Comparison of ENCODE assay signal across 8 cellular contexts in genomic region chr1:44354268-44354839, GRCh38. TPM values are rescaled to one million over a fixed set of nuclear protein-coding genes. Genes with fewer than 3 reads are reported as not detected.
DNase-seq lines count a peak whose midpoint lies in the region; ATAC-seq and TF ChIP-seq lines count a peak whose summit lies in the region.

No MANE protein-coding gene starts in this region.

- no peaks in the 10 kb centered on the region for H3K27me3 Mint-ChIP-seq in CD4-positive, alpha-beta memory T cell

- no peak for ATAC-seq in GM19324 (IDR thresholded peaks at IDR 0.05; ENCODE audit: low FRiP score, unreplicated experiment)
- no peak for ATAC-seq in GM21576 (IDR thresholded peaks at IDR 0.05; ENCODE audit: unreplicated experiment)
- ATAC-seq in GM18909 (IDR thresholded peaks at IDR 0.05; ENCODE audit: poor library complexity, unreplicated experiment): no peak

- H2AFZ ChIP-seq in MM.1S (ENCODE audit: low read length): peak overlapping the region; percentile 40
- H2AFZ ChIP-seq in neural cell (ENCODE audit: low read depth, low read length): peak overlapping the region; percentile 43

- H3K4me3 ChIP-seq in CD4-positive, alpha-beta memory T cell (ENCODE audit: low read length in 2 of 2): peak overlapping the region; percentile 31 to 72
- H3K4me3 ChIP-seq in MM.1S (ENCODE audit: low read length) (peak overlapping the region; percentile 77), dorsolateral prefrontal cortex (peak overlapping the region; percentile 52 to 100 (median 92)), neural cell (ENCODE audit: low read length) (peak overlapping the region; percentile 95)

- TF ChIP-seq EP300 in neural cell (conservative IDR thresholded peaks at IDR 0.05; ENCODE audit: poor library complexity, severe bottlenecking): no peak

- peak overlapping the region; percentile 70 for H3K27ac ChIP-seq in CD4-positive, alpha-beta memory T cell (ENCODE audit: low read depth, low read length)
- no peak overlapping the region for H3K27ac ChIP-seq in MM.1S (ENCODE audit: low read length)
- peak overlapping the region in 38 of 59 donors; percentile 8 to 88 (median 67) for H3K27ac ChIP-seq in dorsolateral prefrontal cortex
- peak overlapping the region; percentile 39 for H3K27ac ChIP-seq in neural cell (ENCODE audit: low read length)

- peak overlapping the region; percentile 82 for H3K9ac ChIP-seq in MM.1S (ENCODE audit: low read length)
- peak overlapping the region; percentile 78 for H3K9ac ChIP-seq in neural cell (ENCODE audit: low read length)

- intact Hi-C loops in CD4-positive, alpha-beta memory T cell (cut with micrococcal nuclease): no loop called here
- intact Hi-C loops in dorsolateral prefrontal cortex (cut with DNase I): no loop called here

- peaks cover 0 to 1% (median 0%) of the 10 kb centered on the region in 8 donors for H3K9me3 Mint-ChIP-seq in CD4-positive, alpha-beta memory T cell

- H4K20me1 ChIP-seq in MM.1S (ENCODE audit: insufficient read depth, low read length) (no peaks in the 10 kb centered on the region), neural cell (ENCODE audit: insufficient read depth) (no peaks in the 10 kb centered on the region)

- H3K36me3 ChIP-seq in CD4-positive, alpha-beta memory T cell (ENCODE audit: insufficient read depth, low read length): no peaks in the 10 kb centered on the region
- H3K36me3 ChIP-seq in MM.1S (replicated peaks; ENCODE audit: insufficient read depth, low read length): no peaks in the 10 kb centered on the region
- peaks cover 3% of the 10 kb centered on the region for H3K36me3 ChIP-seq in neural cell (ENCODE audit: insufficient read depth, low read length)

- DNase-seq in CD4-positive, alpha-beta memory T cell: no peak
- DNase-seq in MM.1S: no peak
- DNase-seq in dorsolateral prefrontal cortex: no peak
- DNase-seq in NCI-H2196 (lab: John Stamatoyannopoulos, UW; ENCODE audit: unreplicated experiment): no peak

- no peaks in the 10 kb centered on the region for H3F3A ChIP-seq in MM.1S (ENCODE audit: insufficient read depth, low read length)
- no peaks in the 10 kb centered on the region for H3F3A ChIP-seq in neural cell (ENCODE audit: insufficient read depth, low read length, poor library complexity, severe bottlenecking)

- H3K4me3 Mint-ChIP-seq in CD4-positive, alpha-beta memory T cell: peak overlapping the region; percentile 82 to 97 (median 90)

- no peaks in the 10 kb centered on the region for H3K9me3 ChIP-seq in CD4-positive, alpha-beta memory T cell (ENCODE audit: control insufficient read depth in 1 of 2, low read length in 2 of 2)
- H3K9me3 ChIP-seq in MM.1S (replicated peaks; ENCODE audit: insufficient read depth, low read length): no peaks in the 10 kb centered on the region
- H3K9me3 ChIP-seq in neural cell (ENCODE audit: low read length): no peaks in the 10 kb centered on the region

- H3K4me1 Mint-ChIP-seq in CD4-positive, alpha-beta memory T cell: peaks cover 14 to 42% (median 27%) of the 10 kb centered on the region in 4 donors

- H3K9me2 ChIP-seq in MM.1S (replicated peaks; ENCODE audit: insufficient read depth, low read length) (no peaks in the 10 kb centered on the region), neural cell (ENCODE audit: insufficient read depth, low read length) (no peaks in the 10 kb centered on the region)

- H3K79me2 ChIP-seq in MM.1S (ENCODE audit: low read length) (peaks cover 28% of the 10 kb centered on the region), neural cell (replicated peaks; ENCODE audit: insufficient read depth, low read length) (peaks cover 22% of the 10 kb centered on the region)

- POLR2A ChIA-PET in CD4-positive, alpha-beta memory T cell (lab: Charles Lee; ENCODE audit: partially characterized antibody): interaction anchor here (0.6 to 1.7 kb wide), 3 partner anchors 13 to 137 kb away, joined by 3 to 5 read pairs (median 3); no protein-coding TSS in a partner anchor

- no peak for TF ChIP-seq RAD21 in neural cell (conservative IDR thresholded peaks at IDR 0.05)

- peaks cover 2 to 4% of the 10 kb centered on the region in 2 donors for H3K36me3 Mint-ChIP-seq in CD4-positive, alpha-beta memory T cell

- peaks cover 25% of the 10 kb centered on the region for H3K4me1 ChIP-seq in CD4-positive, alpha-beta memory T cell (ENCODE audit: insufficient read depth, low read length)
- H3K4me1 ChIP-seq in MM.1S (ENCODE audit: low read length): peaks cover 12% of the 10 kb centered on the region

- H3K27me3 ChIP-seq in CD4-positive, alpha-beta memory T cell (ENCODE audit: insufficient read depth, low read length): no peaks in the 10 kb centered on the region
- H3K27me3 ChIP-seq in MM.1S (replicated peaks; ENCODE audit: insufficient read depth, low read length): no peaks in the 10 kb centered on the region
- H3K27me3 ChIP-seq in dorsolateral prefrontal cortex: no peaks in the 10 kb centered on the region
- H3K27me3 ChIP-seq in neural cell (ENCODE audit: insufficient read depth, low read depth, low read length): no peaks in the 10 kb centered on the region

- H3K27ac Mint-ChIP-seq in CD4-positive, alpha-beta memory T cell: peak overlapping the region; percentile 70 to 93 (median 88)

- H3K4me2 ChIP-seq in MM.1S (ENCODE audit: low read depth, low read length): peak overlapping the region; percentile 82
- H3K4me2 ChIP-seq in neural cell (ENCODE audit: low read length): peak overlapping the region; percentile 74

- TF ChIP-seq CTCF in MM.1S (IDR thresholded peaks at IDR 0.05; ENCODE audit: low read length) (no peak), dorsolateral prefrontal cortex (IDR thresholded peaks at IDR 0.05 in 54 of 56, conservative IDR thresholded peaks at IDR 0.05 in 2 of 56; ENCODE audit: low read depth in 1 of 56, partially characterized antibody in 56 of 56) (no peak), neural cell (IDR thresholded peaks at IDR 0.05; ENCODE audit: poor library complexity, severe bottlenecking) (no peak)

- CTCF ChIA-PET in CD4-positive, alpha-beta memory T cell (lab: Charles Lee; ENCODE audit: partially characterized antibody): no interaction called here

TF ChIP-seq in neural cell, 6 proteins besides CTCF, POLR2A, EP300 and RAD21:
- TF ChIP-seq SMC3 (conservative IDR thresholded peaks at IDR 0.05; ENCODE audit: poor library complexity): no peak
- no peak for TF ChIP-seq POLR2AphosphoS5 (IDR thresholded peaks at IDR 0.05)
- no peak for TF ChIP-seq MXI1 (conservative IDR thresholded peaks at IDR 0.05; ENCODE audit: poor library complexity, severe bottlenecking)
- TF ChIP-seq REST (IDR thresholded peaks at IDR 0.05; ENCODE audit: borderline replicate concordance): no peak
- TF ChIP-seq EZH2 (IDR thresholded peaks at IDR 0.05; ENCODE audit: borderline replicate concordance, insufficient read depth, low read length, poor library complexity, severe bottlenecking): no peak
- TF ChIP-seq TAF1 (IDR thresholded peaks at IDR 0.05; ENCODE audit: low read depth): no peak

RNA-seq across cellular contexts. Expression of gene ERI3, which starts 0.7 kb away (rescaled TPM):
- total RNA-seq in CD4-positive, alpha-beta memory T cell: 10 to 100 TPM; 26.4 to 29.6 TPM
- polyA plus RNA-seq in CD4-positive, alpha-beta memory T cell: 10 to 100 TPM; 33.7 to 59.4 TPM
- total RNA-seq in dorsolateral prefrontal cortex: 100 to 1,000 TPM in 119 of 120 experiments, 10 to 100 TPM in 1; 93.5 to 183 (median 121) TPM
- 92.5 and 109 TPM in 2 replicates for polyA plus RNA-seq in neural cell
- 54.8 and 57.2 TPM in 2 replicates for polyA minus RNA-seq in neural cell

RNA-seq across cellular contexts. Expression of gene RNF220, which starts 50.7 kb away (rescaled TPM):
- 100 to 1,000 TPM; 115 to 125 TPM for total RNA-seq in CD4-positive, alpha-beta memory T cell
- 100 to 1,000 TPM in 1 of 2 donors, 10 to 100 TPM in 1; 74.7 to 106 TPM for polyA plus RNA-seq in CD4-positive, alpha-beta memory T cell
- total RNA-seq in dorsolateral prefrontal cortex: 100 to 1,000 TPM; 104 to 415 (median 196) TPM
- 142 and 161 TPM in 2 replicates for polyA plus RNA-seq in neural cell
- polyA minus RNA-seq in neural cell: 75.6 and 76.2 TPM in 2 replicates
